33 cellular contexts compared by ENCODE assay signal in genomic region chr2:185942855-185943254, GRCh38.
"Had no signal": no experiment of that assay in that cellular context is flagged by ENCODE, and none has a peak within 500 bp of the region (broad histone marks: within the 10 kb centered on the region; RNA-seq: fewer than 3 reads in every experiment).

No MANE protein-coding gene starts in this region.

- DNase-seq: activated effector memory CD4-positive, alpha-beta T cell treated with anti-CD3 and anti-CD28 coated beads, Interleukin-2, amount 50 U/mL, for 16 hours; activated effector memory CD4-positive, alpha-beta T cell treated with Interleukin-2 at 50 U/mL for 16 hours; activated gamma-delta T cell; activated gamma-delta T cell treated with Interleukin-2 at 50 U/mL for 16 hours; activated naive CD4-positive, alpha-beta T cell; activated naive CD4-positive, alpha-beta T cell treated with anti-CD3 and anti-CD28 coated beads for 36 hours; activated naive CD4-positive, alpha-beta T cell treated with anti-CD3 and anti-CD28 coated beads, Interleukin-2, amount 10 ng/mL, durations not matched to agents 7 days and 5 days; activated naive CD4-positive, alpha-beta T cell treated with anti-CD3 and anti-CD28 coated beads, Interleukin-2, amount 50 U/mL, for 16 hours; activated naive CD4-positive, alpha-beta T cell treated with Interleukin-2 at 50 U/mL for 16 hours; activated naive CD8-positive, alpha-beta T cell treated with anti-CD3 and anti-CD28 coated beads for 36 hours; activated naive CD8-positive, alpha-beta T cell treated with anti-CD3 and anti-CD28 coated beads, Interleukin-2, amount 10 ng/mL, durations not matched to agents 7 days and 5 days; activated naive CD8-positive, alpha-beta T cell treated with anti-CD3 and anti-CD28 coated beads, Interleukin-2, amount 50 U/mL, for 24 hours; activated T-cell treated with anti-CD3 and anti-CD28 coated beads, Interleukin-2, amount 50 U/mL, for 24 hours; activated T-cell treated with anti-CD3 and anti-CD28 coated beads, Interleukin-2, amount 50 U/mL, for 4 hours; activated T-cell treated with anti-CD3 and anti-CD28 coated beads, Interleukin-2, amount 50 U/mL, for 48 hours; activated T-cell treated with anti-CD3 and anti-CD28 coated beads, Interleukin-2, amount 50 U/mL, for 72 hours; adrenal gland; amniotic stem cell; amygdala; anterior cingulate cortex; body of pancreas; brain microvascular endothelial cell; caudate nucleus; central memory CD4-positive, alpha-beta T cell; cerebellar nuclear complex had no signal

- H3K27ac ChIP-seq: adrenal gland, ascending aorta, body of pancreas, brain microvascular endothelial cell, breast epithelium, cardiac muscle cell had no signal

- H3K4me3 ChIP-seq: adrenal gland, ascending aorta, body of pancreas, breast epithelium, cardiac muscle cell had no signal

- H3K27me3 ChIP-seq: adrenal gland, ascending aorta, body of pancreas, brain microvascular endothelial cell, breast epithelium, cardiac muscle cell had no signal

- ATAC-seq: activated naive CD4-positive, alpha-beta T cell treated with anti-CD3 and anti-CD28 coated beads, Interleukin-2, amount 50 U/mL, for 72 hours; activated naive CD8-positive, alpha-beta T cell treated with anti-CD3 and anti-CD28 coated beads, Interleukin-2, amount 50 U/mL, for 24 hours; activated T-cell treated with anti-CD3 and anti-CD28 coated beads, Interleukin-2, amount 50 U/mL, for 4 hours; activated T-cell treated with anti-CD3 and anti-CD28 coated beads, Interleukin-2, amount 50 U/mL, for 72 hours; activated T-helper 17 cell treated with anti-CD3 and anti-CD28 coated beads, Interleukin-2, amount 50 U/mL, for 72 hours; body of pancreas had no signal

- H3K36me3 ChIP-seq: adrenal gland, brain microvascular endothelial cell, breast epithelium, cardiac muscle cell had no signal

- H3K4me1 ChIP-seq: adrenal gland, ascending aorta, body of pancreas, breast epithelium had no signal

- H3K9me3 ChIP-seq: adrenal gland, body of pancreas had no signal

- FAIRE-seq: astrocyte, bronchial epithelial cell, colon had no signal
